ENCODE assay signal across 8 cellular contexts in the genomic region with DNA sequence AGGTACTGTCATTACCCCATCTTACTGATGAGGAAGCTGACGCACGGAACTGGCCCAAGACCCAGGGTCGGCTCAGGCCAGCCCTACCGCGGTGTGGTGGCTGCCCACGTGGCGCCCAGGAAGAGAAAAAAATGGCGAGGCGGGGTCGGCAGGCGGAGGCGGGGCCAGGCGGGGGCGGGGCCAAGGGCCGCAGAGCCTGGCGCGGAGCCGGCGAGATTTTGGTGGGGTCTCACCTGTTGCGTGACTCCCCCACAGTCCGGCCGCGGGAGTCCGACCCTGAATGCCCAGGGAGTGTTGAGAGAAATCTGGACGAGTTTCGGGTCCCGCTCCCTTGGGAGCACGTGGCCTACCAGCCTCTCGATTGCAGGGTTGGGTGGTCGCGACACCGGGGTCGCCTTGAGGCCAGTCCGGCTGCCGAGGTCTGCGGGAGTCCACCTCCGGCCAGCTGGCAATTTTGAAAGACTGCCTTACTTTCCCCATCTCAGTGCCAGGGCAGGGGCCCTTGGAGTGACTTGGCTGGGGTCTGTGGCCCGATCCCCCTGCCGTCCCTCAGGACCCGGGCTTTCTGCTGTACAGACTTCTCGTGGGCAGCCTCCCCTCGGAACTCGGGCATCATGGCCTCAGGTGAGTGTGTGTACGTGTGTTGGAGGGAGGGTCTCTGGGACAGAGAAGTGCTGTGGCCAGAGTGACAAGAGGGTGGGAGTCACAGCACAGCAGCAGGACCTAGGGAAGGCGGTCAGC. TPM values are rescaled to one million over a fixed set of nuclear protein-coding genes. Genes with fewer than 3 reads are reported as not detected.
DNase-seq lines count a peak whose midpoint lies in the region; ATAC-seq and TF ChIP-seq lines count a peak whose summit lies in the region.

Gene AMPD2, plus strand, starts transcription at position 183 of the 741 bp plus-strand sequence. CDS start 1,339 bp downstream, outside the sequence.

- no peaks in the 10 kb centered on the region for H3K36me3 ChIP-seq in right atrium auricular region

- H3K4me3 ChIP-seq in right atrium auricular region, result peak within 1 kb of the TSS; percentile 51 to 59

- peak; percentile 42 for ATAC-seq in GM21737 (IDR thresholded peaks at IDR 0.05; ENCODE audit: unreplicated experiment)

- TF ChIP-seq CTCF in right atrium auricular region (IDR thresholded peaks at IDR 0.05), result no peak

- DNase-seq in EH (ENCODE audit: low read depth) (peak; percentile 90), Kasumi-1 (lab: John Stamatoyannopoulos, UW) (peak; percentile 73 to 74), T-helper 1 cell (peak; percentile 60 to 71 (median 64)), amniotic epithelial cell (ENCODE audit: low read depth) (peak; percentile 86), right atrium auricular region (ENCODE audit: low spot score) (peak; percentile 89), retina (peak; percentile 81), NCI-H2107 treated with DMSO at 0.1 percent for 48 hours (lab: John Stamatoyannopoulos, UW; ENCODE audit: unreplicated experiment) (no peak)

- peak within 1 kb of the TSS; percentile 79 to 85 for H3K27ac ChIP-seq in right atrium auricular region

- no peaks in the 10 kb centered on the region for H3K27me3 ChIP-seq in right atrium auricular region

- no peaks in the 10 kb centered on the region for H3K9me3 ChIP-seq in right atrium auricular region

- peaks cover 0 to 59% of the 10 kb centered on the region in 2 donors for H3K4me1 ChIP-seq in right atrium auricular region

RNA-seq across cellular contexts. Expression of gene AMPD2, which starts in this region (rescaled TPM):
- 10 to 100 TPM; 16.1 to 17.9 TPM for total RNA-seq in right atrium auricular region
